Comparison of ENCODE assay signal across 1 cellular context in genomic region chr9:120388000-120388855, GRCh38.
TF ChIP-seq lines count a peak whose summit lies in the region.

No MANE protein-coding gene starts in this region.

TF ChIP-seq in HepG2, 621 proteins besides CTCF, POLR2A, EP300 and RAD21:
- TF ChIP-seq ZNF687 (CRISPR knock-in tag; IDR thresholded peaks at IDR 0.05): peak; percentile 60
- TF ChIP-seq TOPORS (CRISPR knock-in tag; IDR thresholded peaks at IDR 0.05): 0 out of 2 replicates have a peak, but pooled peaks have one; percentile 20
- TF ChIP-seq REST (IDR thresholded peaks at IDR 0.05; ENCODE audit: borderline replicate concordance in 1 of 2, low read depth in 1 of 2, low read length in 2 of 2): peak in 1 of 2 experiments; percentile 46; a peak in 1 of 4 replicates
- no peak for TF ChIP-seq ZNF224 (CRISPR knock-in tag; IDR thresholded peaks at IDR 0.05)
- TF ChIP-seq ZNF30 (CRISPR knock-in tag; IDR thresholded peaks at IDR 0.05): no peak
- no peak for TF ChIP-seq ZNF576 (CRISPR knock-in tag; IDR thresholded peaks at IDR 0.05)
- peak; percentile 49; the same call in 1 of the 2 replicates for TF ChIP-seq TBX2 (CRISPR knock-in tag; IDR thresholded peaks at IDR 0.05; ENCODE audit: borderline replicate concordance)
- TF ChIP-seq RBM22 (optimal IDR thresholded peaks at IDR 0.05; ENCODE audit: low read length): peak; percentile 7
- TF ChIP-seq SALL1 (CRISPR knock-in tag; IDR thresholded peaks at IDR 0.05): peak; percentile 7; the same call in 1 of the 2 replicates
